ENCODE assay signal across 8 cellular contexts in genomic region chr2:19786408-19787058, GRCh38.
DNase-seq lines count a peak whose midpoint lies in the region; ATAC-seq and TF ChIP-seq lines count a peak whose summit lies in the region.

No MANE protein-coding gene starts in this region.

- no peaks in the 10 kb centered on the region for H3K9me3 ChIP-seq in CD8-positive, alpha-beta memory T cell (ENCODE audit: low read length)

- H3K36me3 Mint-ChIP-seq in CD8-positive, alpha-beta memory T cell, result no peaks in the 10 kb centered on the region
- H3K36me3 Mint-ChIP-seq in HFFc6 (ENCODE audit: low read depth), result no peaks in the 10 kb centered on the region
- H3K36me3 Mint-ChIP-seq in natural killer cell, result no peaks in the 10 kb centered on the region

- CTCF ChIA-PET in CD8-positive, alpha-beta memory T cell (lab: Charles Lee), result no interaction called here

- H3K27me3 Mint-ChIP-seq in CD8-positive, alpha-beta memory T cell, result peaks cover 5 to 8% of the 10 kb centered on the region in 2 donors
- H3K27me3 Mint-ChIP-seq in HFFc6 (ENCODE audit: insufficient read depth) (peaks cover 17% of the 10 kb centered on the region), natural killer cell (ENCODE audit: low read depth in 2 of 2) (peaks cover 0 to 4% of the 10 kb centered on the region in 2 donors)

- H3K27me3 ChIP-seq in CD8-positive, alpha-beta memory T cell (ENCODE audit: insufficient read depth, low read length, poor library complexity, severe bottlenecking), result no peaks in the 10 kb centered on the region
- peaks cover 6% of the 10 kb centered on the region for H3K27me3 ChIP-seq in foreskin keratinocyte

- no peak overlapping the region for H3K4me3 Mint-ChIP-seq in CD8-positive, alpha-beta memory T cell
- H3K4me3 Mint-ChIP-seq in HFFc6 (peak overlapping the region; percentile 16; the same call in 1 of the 2 replicates), natural killer cell (no peak overlapping the region)

- H3K27ac Mint-ChIP-seq in CD8-positive, alpha-beta memory T cell, result no peak overlapping the region
- H3K27ac Mint-ChIP-seq in HFFc6, result peak overlapping the region; percentile 96
- H3K27ac Mint-ChIP-seq in natural killer cell, result no peak overlapping the region

- peak overlapping the region; percentile 64 for H3K27ac ChIP-seq in CD8-positive, alpha-beta memory T cell (ENCODE audit: low read depth, low read length)
- peak overlapping the region; percentile 0 for H3K27ac ChIP-seq in foreskin keratinocyte

- intact Hi-C loops in natural killer cell (cut with micrococcal nuclease), result no loop called here

- no peaks in the 10 kb centered on the region for H3K4me1 Mint-ChIP-seq in CD8-positive, alpha-beta memory T cell
- H3K4me1 Mint-ChIP-seq in HFFc6 (ENCODE audit: low read depth), result peaks cover 30% of the 10 kb centered on the region
- no peaks in the 10 kb centered on the region for H3K4me1 Mint-ChIP-seq in natural killer cell

- DNase-seq in CD8-positive, alpha-beta memory T cell, result no peak
- DNase-seq in HFFc6 (peak; percentile 63), NOMO-1 treated with DMSO at 0.1 percent for 48 hours (lab: John Stamatoyannopoulos, UW; ENCODE audit: unreplicated experiment) (peak; percentile 52), foreskin keratinocyte (peak; percentile 32 to 67), natural killer cell (no peak), NCI-H1436 treated with DMSO at 0.1 percent for 48 hours (lab: John Stamatoyannopoulos, UW) (no peak), DMS79 (lab: John Stamatoyannopoulos, UW) (no peak)

- POLR2A ChIA-PET in CD8-positive, alpha-beta memory T cell (lab: Charles Lee), result no interaction called here

- H3K4me3 ChIP-seq in CD8-positive, alpha-beta memory T cell (ENCODE audit: low read length), result no peak overlapping the region

- no peaks in the 10 kb centered on the region for H3K36me3 ChIP-seq in CD8-positive, alpha-beta memory T cell (ENCODE audit: insufficient read depth, low read length)

- TF ChIP-seq CTCF in HFFc6 (IDR thresholded peaks at IDR 0.05) (no peak), foreskin keratinocyte (conservative IDR thresholded peaks at IDR 0.05) (no peak), natural killer cell (IDR thresholded peaks at IDR 0.05) (no peak)

- no peaks in the 10 kb centered on the region for H3K9me3 Mint-ChIP-seq in CD8-positive, alpha-beta memory T cell
- H3K9me3 Mint-ChIP-seq in HFFc6 (no peaks in the 10 kb centered on the region), natural killer cell (peaks cover 0 to 5% of the 10 kb centered on the region in 2 donors)

- no peaks in the 10 kb centered on the region for H3K4me1 ChIP-seq in CD8-positive, alpha-beta memory T cell (ENCODE audit: insufficient read depth, low read length)
- H3K4me1 ChIP-seq in foreskin keratinocyte, result peaks cover 4% of the 10 kb centered on the region

- peak; percentile 78 for ATAC-seq in foreskin keratinocyte
- no peak for ATAC-seq in GM18517 (IDR thresholded peaks at IDR 0.05; ENCODE audit: unreplicated experiment)
- ATAC-seq in natural killer cell, result no peak

Comparison
In these comparisons a context has a peak if more than half of its experiments do, and no peak if none do; other contexts are left out.
1. DNase-seq: peak in HFFc6 (single experiment), NOMO-1 treated with DMSO at 0.1 percent for 48 hours (single experiment) and foreskin keratinocyte (2 of 2); none in CD8-positive, alpha-beta memory T cell (0 of 5), natural killer cell (single experiment), NCI-H1436 treated with DMSO at 0.1 percent for 48 hours (single experiment) and DMS79 (single experiment).